In genomic region chr6:39777218-39777617, GRCh38 we compare ENCODE assay signal across 23 cellular contexts. TPM values are rescaled to one million over a fixed set of nuclear protein-coding genes. Genes with fewer than 3 reads are reported as not detected.
DNase-seq lines count a peak whose midpoint lies in the region; ATAC-seq and TF ChIP-seq lines count a peak whose summit lies in the region.
"Had no signal": no experiment of that assay in that cellular context is flagged by ENCODE, and none has a peak within 500 bp of the region (broad histone marks: within the 10 kb centered on the region; RNA-seq: fewer than 3 reads in every experiment).

No MANE protein-coding gene starts in this region.

- DNase-seq in left ventricle myocardium inferior: no peak
- DNase-seq in Right ventricle myocardium inferior (ENCODE audit: missing footprints): no peak
- peak; percentile 48 for DNase-seq in medulla oblongata (ENCODE audit: extremely low spot score)
- peak; percentile 30 for DNase-seq in retina
- no peak for DNase-seq in NOMO-1 treated with dmso at 0.1 percent for 144 hours (lab: John Stamatoyannopoulos, UW; ENCODE audit: unreplicated experiment)
- no peak for DNase-seq in NCI-H446 treated with DMSO at 0.1 percent for 48 hours (lab: John Stamatoyannopoulos, UW)
- DNase-seq in NCI-H446 (lab: John Stamatoyannopoulos, UW): no peak
- no peak for DNase-seq in activated CD4-positive, alpha-beta T cell treated with anti-CD3 and anti-CD28 coated beads for 4 hours
- DNase-seq: activated CD4-positive, alpha-beta T cell treated with anti-CD3 and anti-CD28 coated beads, Interleukin-2, amount 50 U/mL, for 1 hour; activated naive CD8-positive, alpha-beta T cell treated with anti-CD3 and anti-CD28 coated beads for 36 hours; Caco-2; DMS79 treated with DMSO at 0.1 percent for 48 hours; GM23248; Karpas-422; NCI-H1930; NCI-H510A; stimulated activated naive CD8-positive, alpha-beta T cell treated with anti-CD3 and anti-CD28 coated beads, Interleukin-15, amount 100 ng/mL, for 72 hours; T-helper 2 cell; uterus had no signal

- H3K9me3 ChIP-seq in left ventricle myocardium inferior (replicated peaks): no peaks in the 10 kb centered on the region
- H3K9me3 ChIP-seq: Caco-2, neutrophil, uterus had no signal

- no peaks in the 10 kb centered on the region for H3K36me3 ChIP-seq in left ventricle myocardium inferior
- H3K36me3 ChIP-seq: BLaER1 treated with 17β-estradiol and CSF1 and Interleukin-3, amounts not matched to agents 10 nM and 100 nM; neutrophil; uterus had no signal

- no peak for ATAC-seq in Right ventricle myocardium inferior
- ATAC-seq: stimulated activated naive CD8-positive, alpha-beta T cell treated with anti-CD3 and anti-CD28 coated beads, Interleukin-15, amount 100 ng/mL, for 72 hours had no signal

- peaks cover 16% of the 10 kb centered on the region for H3K4me1 ChIP-seq in left ventricle myocardium inferior
- H3K4me1 ChIP-seq: BLaER1 treated with 17β-estradiol and CSF1 and Interleukin-3, amounts not matched to agents 10 nM and 100 nM; Caco-2; uterus had no signal

- no peak overlapping the region for H3K4me3 ChIP-seq in left ventricle myocardium inferior
- H3K4me3 ChIP-seq: BLaER1 treated with 17β-estradiol and CSF1 and Interleukin-3, amounts not matched to agents 10 nM and 100 nM; GM23248; SK-N-MC; uterus had no signal

- H3K27me3 ChIP-seq in left ventricle myocardium inferior (ENCODE audit: low read depth): no peaks in the 10 kb centered on the region
- H3K27me3 ChIP-seq: BLaER1 treated with 17β-estradiol and CSF1 and Interleukin-3, amounts not matched to agents 10 nM and 100 nM; uterus had no signal

- intact Hi-C loops in left ventricle myocardium inferior (cut with micrococcal nuclease): no loop called here
- intact Hi-C loops in Right ventricle myocardium inferior (cut with DNase I): no loop called here

- no peak for TF ChIP-seq CTCF in left ventricle myocardium inferior (IDR thresholded peaks at IDR 0.05; ENCODE audit: borderline replicate concordance)

- peak overlapping the region; percentile 48 for H3K27ac ChIP-seq in left ventricle myocardium inferior (replicated peaks)
- H3K27ac ChIP-seq: BLaER1 treated with 17β-estradiol and CSF1 and Interleukin-3, amounts not matched to agents 10 nM and 100 nM; GM23248; neutrophil; SK-N-MC; uterus; VCaP had no signal

RNA-seq across cellular contexts. Expression of gene DAAM2, which starts 15.0 kb away (rescaled TPM):
- total RNA-seq in left ventricle myocardium inferior (19.1 TPM), Right ventricle myocardium inferior (14.7 TPM)
- total RNA-seq: activated naive CD8-positive, alpha-beta T cell treated with anti-CD3 and anti-CD28 coated beads for 36 hours; Caco-2 had no signal

RNA-seq across cellular contexts. Expression of gene KIF6, which starts 52.0 kb away (rescaled TPM):
- total RNA-seq in left ventricle myocardium inferior: 0.69 TPM
- 0.16 TPM for total RNA-seq in Right ventricle myocardium inferior
- total RNA-seq: Caco-2 had no signal

Comparison
In these comparisons a context has a peak if more than half of its experiments do, and no peak if none do; other contexts are left out.
1. DNase-seq: peak in medulla oblongata (single experiment) and retina (single experiment); none in left ventricle myocardium inferior (single experiment), Right ventricle myocardium inferior (single experiment), NOMO-1 treated with dmso at 0.1 percent for 144 hours (single experiment), NCI-H446 treated with DMSO at 0.1 percent for 48 hours (single experiment), NCI-H446 (0 of 2) and activated CD4-positive, alpha-beta T cell treated with anti-CD3 and anti-CD28 coated beads for 4 hours (0 of 2).